ENCODE assay signal across 14 cellular contexts in genomic region chr7:35983585-35983984, GRCh38.
"Had no signal": no experiment of that assay in that cellular context is flagged by ENCODE, and none has a peak within 500 bp of the region (broad histone marks: within the 10 kb centered on the region; RNA-seq: fewer than 3 reads in every experiment).

No MANE protein-coding gene starts in this region.

- H3K27ac Mint-ChIP-seq: nephron had no signal

- DNase-seq: dermis blood vessel endothelial cell; erythroblast; foreskin keratinocyte; head of caudate nucleus; kidney; mesendoderm; naive B cell; posterior cingulate gyrus; small intestine; stimulated activated CD4-positive, alpha-beta T cell treated with anti-CD3 and anti-CD28 coated beads, Interleukin-12 subunit alpha, Interleukin-12 subunit beta, amount 100 ng/mL, for 4 hours; stimulated activated naive CD4-positive, alpha-beta T cell treated with Interleukin-2 at 50 U/mL for 16 hours had no signal

- H3K4me3 ChIP-seq: hepatocyte, right atrium auricular region had no signal

- H3K36me3 Mint-ChIP-seq: naive B cell had no signal

- H3K4me1 ChIP-seq: foreskin keratinocyte, right atrium auricular region had no signal

- H3K9me3 ChIP-seq: right atrium auricular region had no signal

- H3K4me3 Mint-ChIP-seq: naive B cell, nephron had no signal

- H3K4me1 Mint-ChIP-seq: naive B cell had no signal

- H3K36me3 ChIP-seq: right atrium auricular region had no signal

- H3K27ac ChIP-seq: foreskin keratinocyte, hepatocyte, right atrium auricular region had no signal

- H3K27me3 ChIP-seq: hepatocyte, right atrium auricular region had no signal

- H3K9me3 Mint-ChIP-seq: naive B cell, nephron had no signal

- ATAC-seq: foreskin keratinocyte had no signal
